Comparison of ENCODE assay signal across 13 cellular contexts in genomic region chr1:23578997-23579363, GRCh38. TPM values are rescaled to one million over a fixed set of nuclear protein-coding genes. Genes with fewer than 3 reads are reported as not detected.
DNase-seq lines count a peak whose midpoint lies in the region; ATAC-seq and TF ChIP-seq lines count a peak whose summit lies in the region.
"Had no signal": no experiment of that assay in that cellular context is flagged by ENCODE, and none has a peak within 500 bp of the region (broad histone marks: within the 10 kb centered on the region; RNA-seq: fewer than 3 reads in every experiment).

No MANE protein-coding gene starts in this region.

- no peaks in the 10 kb centered on the region for H3K36me3 Mint-ChIP-seq in activated naive CD8-positive, alpha-beta T cell
- no peaks in the 10 kb centered on the region for H3K36me3 Mint-ChIP-seq in nephron (ENCODE audit: low read depth)

- H3K27ac ChIP-seq in heart left ventricle (peak overlapping the region in 10 of 12 donors; percentile 5 to 87 (median 79)), right atrium auricular region (peak overlapping the region in 1 of 2 donors; percentile 74), uterus (peak overlapping the region; percentile 71 to 78)
- H3K27ac ChIP-seq: KMS-11 had no signal

- H3K27ac Mint-ChIP-seq in activated naive CD8-positive, alpha-beta T cell, result peak overlapping the region; percentile 83
- H3K27ac Mint-ChIP-seq in nephron, result peak overlapping the region; percentile 62 to 98 (median 70)

- peaks cover 0 to 53% (median 34%) of the 10 kb centered on the region in 12 donors for H3K4me1 ChIP-seq in heart left ventricle
- H3K4me1 ChIP-seq in right atrium auricular region, result peaks cover 0 to 45% of the 10 kb centered on the region in 2 donors
- peaks cover 0 to 5% of the 10 kb centered on the region in 2 donors for H3K4me1 ChIP-seq in uterus

- H3K4me3 ChIP-seq in heart left ventricle, result no peak overlapping the region
- no peak overlapping the region for H3K4me3 ChIP-seq in right atrium auricular region
- no peak overlapping the region for H3K4me3 ChIP-seq in uterus
- H3K4me3 ChIP-seq: skin epidermis had no signal

- H3K27me3 Mint-ChIP-seq in activated naive CD8-positive, alpha-beta T cell, result no peaks in the 10 kb centered on the region
- peaks cover 7% of the 10 kb centered on the region for H3K27me3 Mint-ChIP-seq in nephron (ENCODE audit: low read depth)

- H3K9me3 Mint-ChIP-seq in activated naive CD8-positive, alpha-beta T cell (ENCODE audit: low read depth), result no peaks in the 10 kb centered on the region
- H3K9me3 Mint-ChIP-seq in nephron, result no peaks in the 10 kb centered on the region

- H3K27me3 ChIP-seq in heart left ventricle (no peaks in the 10 kb centered on the region), right atrium auricular region (no peaks in the 10 kb centered on the region), uterus (no peaks in the 10 kb centered on the region)

- TF ChIP-seq CTCF in heart left ventricle (IDR thresholded peaks at IDR 0.05), result no peak
- TF ChIP-seq CTCF in right atrium auricular region (IDR thresholded peaks at IDR 0.05), result no peak
- no peak for TF ChIP-seq CTCF in nephron (IDR thresholded peaks at IDR 0.05; ENCODE audit: unreplicated experiment in 3 of 3)
- no peak for TF ChIP-seq CTCF in uterus (IDR thresholded peaks at IDR 0.05)

- no peak for TF ChIP-seq POLR2A in heart left ventricle (IDR thresholded peaks at IDR 0.05)
- TF ChIP-seq POLR2A in uterus (IDR thresholded peaks at IDR 0.05), result no peak

- H3K4me1 Mint-ChIP-seq in activated naive CD8-positive, alpha-beta T cell (ENCODE audit: low read depth), result peaks cover 59% of the 10 kb centered on the region
- peaks cover 52% of the 10 kb centered on the region for H3K4me1 Mint-ChIP-seq in nephron

- 92 to 97% (median 94%) methylated on average over 6 of the region's 6 CpGs for WGBS in heart left ventricle, 4 donors

- intact Hi-C loops in heart left ventricle (cut with DNase I) (no loop called here), uterus (cut with DNase I; ENCODE audit: low total_unique reads) (no loop called here)

- H3K36me3 ChIP-seq in heart left ventricle (no peaks in the 10 kb centered on the region), right atrium auricular region (no peaks in the 10 kb centered on the region), uterus (no peaks in the 10 kb centered on the region)

- no peaks in the 10 kb centered on the region for H3K9me3 ChIP-seq in heart left ventricle
- H3K9me3 ChIP-seq in right atrium auricular region, result no peaks in the 10 kb centered on the region
- no peaks in the 10 kb centered on the region for H3K9me3 ChIP-seq in uterus

- no peak for DNase-seq in heart left ventricle
- no peak for DNase-seq in right atrium auricular region (ENCODE audit: low spot score)
- DNase-seq in uterus, result no peak
- DNase-seq: activated gamma-delta T cell, NCI-H187, SIG-M5 had no signal

- H3K4me3 Mint-ChIP-seq in activated naive CD8-positive, alpha-beta T cell, result peak overlapping the region; percentile 53
- H3K4me3 Mint-ChIP-seq in nephron, result no peak overlapping the region

- no peak for ATAC-seq in heart left ventricle
- no peak for ATAC-seq in GM21717 (IDR thresholded peaks at IDR 0.05; ENCODE audit: unreplicated experiment)
- no peak for ATAC-seq in HG02588 (IDR thresholded peaks at IDR 0.05; ENCODE audit: unreplicated experiment)
- no peak for ATAC-seq in GM19467 (IDR thresholded peaks at IDR 0.05; ENCODE audit: unreplicated experiment)

RNA-seq across cellular contexts. Expression of gene ID3, which starts 19.7 kb away (rescaled TPM):
- total RNA-seq in heart left ventricle (100 to 1,000 TPM in 3 of 9 donors, 10 to 100 TPM in 6; 57.5 to 185 (median 91.0) TPM), right atrium auricular region (100 to 1,000 TPM; 145 to 357 TPM), uterus (100 to 1,000 TPM in 3 of 4 donors, 10 to 100 TPM in 1; 38.4 to 652 (median 260) TPM)
- 100 to 1,000 TPM in 1 of 2 donors, 10 to 100 TPM in 1; 55.3 to 153 TPM for polyA plus RNA-seq in heart left ventricle

RNA-seq across cellular contexts. Expression of gene E2F2, which starts 47.9 kb away (rescaled TPM):
- total RNA-seq in heart left ventricle, result 1 to 10 TPM in 1 of 9 donors, under 1 TPM in 7, not detected in 1; 0.07 to 2.7 (median 0.21) TPM
- polyA plus RNA-seq in heart left ventricle, result under 1 TPM; 0.04 to 0.12 TPM
- total RNA-seq in right atrium auricular region, result under 1 TPM; 0.20 to 0.33 TPM
- total RNA-seq in uterus, result 1 to 10 TPM in 1 of 4 donors, under 1 TPM in 1, not detected in 2; 0.12 to 4.4 TPM
